Comparison of ENCODE assay signal across 15 cellular contexts in the genomic region with DNA sequence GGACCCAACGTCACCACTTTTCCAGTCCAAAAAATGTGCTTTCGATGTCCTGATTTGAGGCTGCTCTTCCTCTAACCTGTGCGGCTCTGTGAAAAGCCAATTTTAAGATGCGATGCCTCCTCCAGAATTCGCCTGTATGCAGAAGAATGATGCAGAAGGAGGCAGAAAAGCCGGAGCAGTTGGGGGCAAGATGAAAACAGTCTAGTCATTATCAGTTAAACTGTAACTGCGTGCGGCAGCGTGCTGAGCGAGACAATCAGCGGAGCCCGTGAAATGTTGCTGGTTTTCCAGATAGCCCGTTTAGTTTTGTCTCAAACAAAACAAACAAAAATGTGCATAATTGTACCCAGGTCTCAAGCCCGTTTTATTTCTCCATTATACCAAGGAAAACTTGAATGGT.
"Had no signal": no experiment of that assay in that cellular context is flagged by ENCODE, and none has a peak within 500 bp of the region (broad histone marks: within the 10 kb centered on the region; RNA-seq: fewer than 3 reads in every experiment).

No MANE protein-coding gene starts in this region.

- H3K36me3 ChIP-seq: ovary, right atrium auricular region, tibial artery, upper lobe of left lung, uterus had no signal

- ATAC-seq: esophagus mucosa; heart left ventricle; naive thymus-derived CD8-positive, alpha-beta T cell had no signal

- H3K4me3 ChIP-seq: ovary, right atrium auricular region, tibial artery, upper lobe of left lung, uterus had no signal

- FAIRE-seq: endometrium, small intestine had no signal

- H3K4me1 ChIP-seq: upper lobe of left lung, uterus had no signal

- H3K9me3 ChIP-seq: heart left ventricle, ovary, right atrium auricular region, tibial artery, upper lobe of left lung, uterus had no signal

- H3K27ac ChIP-seq: heart left ventricle, ovary, right atrium auricular region, tibial artery, upper lobe of left lung, uterus had no signal

- DNase-seq: cortex of kidney; effector memory CD4-positive, alpha-beta T cell; heart left ventricle; hippocampal formation; naive thymus-derived CD8-positive, alpha-beta T cell; stimulated activated CD4-positive, alpha-beta T cell treated with anti-CD3 and anti-CD28 coated beads, Interleukin-2, amount 100 ng/mL, for 48 hours; stimulated activated naive CD4-positive, alpha-beta T cell treated with Interleukin-2 at 50 U/mL for 16 hours; tibial artery; upper lobe of left lung; uterus had no signal

- H3K27me3 ChIP-seq: ovary, right atrium auricular region, upper lobe of left lung, uterus had no signal
